ENCODE assay signal across 9 cellular contexts in the genomic region with DNA sequence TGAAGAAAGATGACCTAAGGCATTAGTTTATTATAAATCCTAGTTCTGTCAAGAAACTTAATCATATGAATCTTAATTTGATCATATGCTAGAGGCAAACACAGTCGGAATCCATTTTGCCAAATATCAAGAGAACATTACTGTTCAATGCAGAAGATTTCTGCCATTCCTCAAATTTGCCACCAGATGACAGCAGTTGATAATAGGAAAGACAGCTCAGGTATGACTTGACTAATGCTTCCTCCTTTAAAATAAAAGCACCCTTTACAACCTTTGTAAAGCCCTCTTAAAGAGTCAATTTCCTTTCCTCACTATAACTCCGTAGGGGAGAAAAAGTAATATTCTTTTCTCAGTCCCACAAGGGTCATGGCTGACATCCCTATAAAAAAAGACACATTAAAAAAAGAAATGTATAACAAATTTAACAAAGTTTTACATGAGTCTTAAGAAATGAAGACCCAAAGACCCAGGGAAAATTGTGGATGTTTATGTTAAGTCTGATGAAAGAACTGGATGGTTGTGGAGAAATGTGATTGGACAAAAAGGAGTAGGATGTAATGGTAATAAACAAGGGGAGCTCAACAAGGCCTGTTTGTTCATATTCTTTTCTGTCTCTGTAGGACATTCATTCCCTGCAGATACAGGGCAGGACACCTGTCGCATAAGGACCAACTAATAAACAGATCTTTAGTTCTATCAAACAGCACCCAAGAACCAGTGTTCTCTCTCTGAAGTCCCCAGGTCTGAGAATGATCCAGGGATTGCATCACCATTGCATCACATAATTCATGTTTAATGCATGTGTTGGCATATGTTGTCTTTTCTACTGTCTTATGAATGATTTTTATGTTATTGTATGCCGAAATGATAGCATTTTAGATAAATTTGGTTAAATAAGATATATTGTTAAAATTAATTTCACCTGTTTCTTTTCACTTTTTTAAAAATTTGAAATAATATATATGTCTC. TPM values are rescaled to one million over a fixed set of nuclear protein-coding genes. Genes with fewer than 3 reads are reported as not detected.
DNase-seq lines count a peak whose midpoint lies in the region; ATAC-seq, FAIRE-seq and TF ChIP-seq lines count a peak whose summit lies in the region.
"Had no signal": no experiment of that assay in that cellular context is flagged by ENCODE, and none has a peak within 500 bp of the region (broad histone marks: within the 10 kb centered on the region; RNA-seq: fewer than 3 reads in every experiment).

No MANE protein-coding gene starts in this region.

- H2AFZ ChIP-seq in Loucy (ENCODE audit: low read length), result peak overlapping the region; percentile 26; the same call in 1 of the 2 replicates

- H4K20me1 ChIP-seq in Loucy (ENCODE audit: insufficient read depth, low read length, poor library complexity, severe bottlenecking), result no peaks in the 10 kb centered on the region

- H3K4me2 ChIP-seq in Loucy (ENCODE audit: low read depth, low read length, poor library complexity, severe bottlenecking), result no peak overlapping the region

- no peaks in the 10 kb centered on the region for H3K36me3 ChIP-seq in Loucy (ENCODE audit: insufficient read depth, low read length)
- no peaks in the 10 kb centered on the region for H3K36me3 ChIP-seq in gastroesophageal sphincter

- CTCF ChIA-PET in activated CD4-positive, alpha-beta memory T cell treated with anti-CD3 and anti-CD28 coated beads for 36 hours (lab: Charles Lee), result interaction anchor here (0.9 to 5.5 kb wide), 21 partner anchors 10 to 263 kb away, joined by 3 to 120 read pairs (median 4); no protein-coding TSS in a partner anchor
- CTCF ChIA-PET in activated CD4-positive, alpha-beta memory T cell treated with anti-CD3 and anti-CD28 coated beads, Interleukin-2, amount 10 ng/mL, durations not matched to agents 7 days and 5 days (lab: Charles Lee), result interaction anchor here (0.7 to 4.0 kb wide), 8 partner anchors 13 to 122 kb away, joined by 3 to 51 read pairs (median 4); no protein-coding TSS in a partner anchor
- CTCF ChIA-PET in activated B cell treated with CpG ODN at 0.5 μM for 24 hours (lab: Charles Lee), result interaction anchor here (0.6 kb wide), 1 partner anchor 101 kb away, joined by 3 read pairs; no protein-coding TSS in a partner anchor

- H3K36me3 Mint-ChIP-seq in activated CD4-positive, alpha-beta memory T cell treated with anti-CD3 and anti-CD28 coated beads for 36 hours, result peaks cover 11% of the 10 kb centered on the region
- H3K36me3 Mint-ChIP-seq in activated CD4-positive, alpha-beta memory T cell treated with anti-CD3 and anti-CD28 coated beads, Interleukin-2, amount 10 ng/mL, durations not matched to agents 7 days and 5 days (ENCODE audit: low read depth), result peaks cover 4% of the 10 kb centered on the region
- H3K36me3 Mint-ChIP-seq in activated B cell treated with CpG ODN at 0.5 μM for 24 hours (ENCODE audit: low read depth), result no peaks in the 10 kb centered on the region

- no peak overlapping the region for H3K4me3 ChIP-seq in Loucy (ENCODE audit: low read length, poor library complexity, severe bottlenecking)
- H3K4me3 ChIP-seq in gastroesophageal sphincter, result no peak overlapping the region

- H3K9ac ChIP-seq in Loucy (ENCODE audit: low read depth, low read length, poor library complexity, severe bottlenecking), result no peak overlapping the region

- peak overlapping the region; percentile 60 for H3K27ac Mint-ChIP-seq in activated CD4-positive, alpha-beta memory T cell treated with anti-CD3 and anti-CD28 coated beads for 36 hours
- no peak overlapping the region for H3K27ac Mint-ChIP-seq in activated CD4-positive, alpha-beta memory T cell treated with anti-CD3 and anti-CD28 coated beads, Interleukin-2, amount 10 ng/mL, durations not matched to agents 7 days and 5 days
- no peak overlapping the region for H3K27ac Mint-ChIP-seq in activated B cell treated with CpG ODN at 0.5 μM for 24 hours
- H3K27ac Mint-ChIP-seq: dendritic cell treated with granulocyte-macrophage colony-stimulating factor and Interleukin-4, amounts not matched to agents 40 ng/mL and 50 ng/mL, for 4 days had no signal

- H3K27me3 Mint-ChIP-seq in activated CD4-positive, alpha-beta memory T cell treated with anti-CD3 and anti-CD28 coated beads for 36 hours, result peaks cover 30% of the 10 kb centered on the region
- H3K27me3 Mint-ChIP-seq in activated CD4-positive, alpha-beta memory T cell treated with anti-CD3 and anti-CD28 coated beads, Interleukin-2, amount 10 ng/mL, durations not matched to agents 7 days and 5 days, result peaks cover 45% of the 10 kb centered on the region
- peaks cover 12% of the 10 kb centered on the region for H3K27me3 Mint-ChIP-seq in activated B cell treated with CpG ODN at 0.5 μM for 24 hours
- H3K27me3 Mint-ChIP-seq: dendritic cell treated with granulocyte-macrophage colony-stimulating factor and Interleukin-4, amounts not matched to agents 40 ng/mL and 50 ng/mL, for 4 days had no signal

- POLR2A ChIA-PET in activated CD4-positive, alpha-beta memory T cell treated with anti-CD3 and anti-CD28 coated beads for 36 hours (lab: Charles Lee), result interaction anchor here (1.2 to 1.5 kb wide), 2 partner anchors 88 to 100 kb away, joined by 3 to 4 read pairs; no protein-coding TSS in a partner anchor
- POLR2A ChIA-PET in activated CD4-positive, alpha-beta memory T cell treated with anti-CD3 and anti-CD28 coated beads, Interleukin-2, amount 10 ng/mL, durations not matched to agents 7 days and 5 days (lab: Charles Lee), result interaction anchor here (1.1 to 1.5 kb wide), 2 partner anchors 101 to 500 kb away, joined by 3 to 8 read pairs; no protein-coding TSS in a partner anchor
- POLR2A ChIA-PET in activated B cell treated with CpG ODN at 0.5 μM for 24 hours (lab: Charles Lee), result no interaction called here

- WGBS in gastroesophageal sphincter (ENCODE audit: low coverage in 1 of 2), 2 donors, result 66 to 80% methylated on average over 3 to 4 of the region's 4 CpGs

- no peak overlapping the region for H3K27ac ChIP-seq in gastroesophageal sphincter

- peaks cover 44% of the 10 kb centered on the region for H3K4me1 Mint-ChIP-seq in activated CD4-positive, alpha-beta memory T cell treated with anti-CD3 and anti-CD28 coated beads for 36 hours (ENCODE audit: low read depth)
- peaks cover 19% of the 10 kb centered on the region for H3K4me1 Mint-ChIP-seq in activated CD4-positive, alpha-beta memory T cell treated with anti-CD3 and anti-CD28 coated beads, Interleukin-2, amount 10 ng/mL, durations not matched to agents 7 days and 5 days
- no peaks in the 10 kb centered on the region for H3K4me1 Mint-ChIP-seq in activated B cell treated with CpG ODN at 0.5 μM for 24 hours

- no peak for TF ChIP-seq EP300 in gastroesophageal sphincter (IDR thresholded peaks at IDR 0.05)

- no peaks in the 10 kb centered on the region for H3K79me2 ChIP-seq in Loucy (ENCODE audit: insufficient read depth, low read length)

- H3K9me3 Mint-ChIP-seq in activated CD4-positive, alpha-beta memory T cell treated with anti-CD3 and anti-CD28 coated beads for 36 hours, result peaks cover 15% of the 10 kb centered on the region
- H3K9me3 Mint-ChIP-seq in activated CD4-positive, alpha-beta memory T cell treated with anti-CD3 and anti-CD28 coated beads, Interleukin-2, amount 10 ng/mL, durations not matched to agents 7 days and 5 days, result peaks cover 8% of the 10 kb centered on the region
- peaks cover 13% of the 10 kb centered on the region for H3K9me3 Mint-ChIP-seq in activated B cell treated with CpG ODN at 0.5 μM for 24 hours
- H3K9me3 Mint-ChIP-seq: dendritic cell treated with granulocyte-macrophage colony-stimulating factor and Interleukin-4, amounts not matched to agents 40 ng/mL and 50 ng/mL, for 4 days had no signal

- intact Hi-C loops in activated CD4-positive, alpha-beta memory T cell treated with anti-CD3 and anti-CD28 coated beads for 36 hours (cut with micrococcal nuclease), result loop anchor here (1.0 kb wide), 8 partner anchors 50 to 500 kb away; a partner anchor contains a TSS
- intact Hi-C loops in activated B cell treated with CpG ODN at 0.5 μM for 24 hours (cut with micrococcal nuclease), result loop anchor here (1.0 to 2.0 kb wide), 3 partner anchors 100 to 500 kb away; no protein-coding TSS in a partner anchor

- no peak for TF ChIP-seq POLR2A in gastroesophageal sphincter (IDR thresholded peaks at IDR 0.05)

- no peak for DNase-seq in activated CD4-positive, alpha-beta memory T cell treated with anti-CD3 and anti-CD28 coated beads for 36 hours
- DNase-seq in activated CD4-positive, alpha-beta memory T cell treated with anti-CD3 and anti-CD28 coated beads, Interleukin-2, amount 10 ng/mL, durations not matched to agents 7 days and 5 days, result no peak
- DNase-seq in activated B cell treated with CpG ODN at 0.5 μM for 24 hours (no peak), SHP77 treated with DMSO at 0.1 percent for 48 hours (lab: John Stamatoyannopoulos, UW) (no peak)

- peaks cover 13% of the 10 kb centered on the region for H3K4me1 ChIP-seq in Loucy (ENCODE audit: insufficient read depth, low read length, poor library complexity, severe bottlenecking)
- H3K4me1 ChIP-seq in gastroesophageal sphincter, result no peaks in the 10 kb centered on the region

- H3K9me3 ChIP-seq in Loucy (ENCODE audit: insufficient read depth, low read depth, low read length) (no peaks in the 10 kb centered on the region), gastroesophageal sphincter (no peaks in the 10 kb centered on the region)

- no peak overlapping the region for H3K4me3 Mint-ChIP-seq in activated CD4-positive, alpha-beta memory T cell treated with anti-CD3 and anti-CD28 coated beads for 36 hours
- no peak overlapping the region for H3K4me3 Mint-ChIP-seq in activated CD4-positive, alpha-beta memory T cell treated with anti-CD3 and anti-CD28 coated beads, Interleukin-2, amount 10 ng/mL, durations not matched to agents 7 days and 5 days
- no peak overlapping the region for H3K4me3 Mint-ChIP-seq in activated B cell treated with CpG ODN at 0.5 μM for 24 hours
- H3K4me3 Mint-ChIP-seq: dendritic cell treated with granulocyte-macrophage colony-stimulating factor and Interleukin-4, amounts not matched to agents 40 ng/mL and 50 ng/mL, for 4 days had no signal

- H3K27me3 ChIP-seq in Loucy (ENCODE audit: insufficient read depth, low read length, poor library complexity, severe bottlenecking), result no peaks in the 10 kb centered on the region
- no peaks in the 10 kb centered on the region for H3K27me3 ChIP-seq in gastroesophageal sphincter

- no peaks in the 10 kb centered on the region for H3K9me2 ChIP-seq in Loucy (replicated peaks; ENCODE audit: low read depth, low read length)

- ATAC-seq in GM21717 (IDR thresholded peaks at IDR 0.05; ENCODE audit: unreplicated experiment) (peak; percentile 46), activated B cell treated with CpG ODN at 0.5 μM for 24 hours (ENCODE audit: low read depth) (peak; percentile 34), gastroesophageal sphincter (no peak)

- FAIRE-seq in islet of Langerhans (lab: Jason Lieb, UNC), result peak; percentile 95

- TF ChIP-seq CTCF in Loucy (conservative IDR thresholded peaks at IDR 0.05; ENCODE audit: low read length), result peak; percentile 97
- TF ChIP-seq CTCF in activated B cell treated with CpG ODN at 0.5 μM for 24 hours (IDR thresholded peaks at IDR 0.05), result no peak
- peak in 2 of 4 experiments; percentile 45 to 46 for TF ChIP-seq CTCF in gastroesophageal sphincter (IDR thresholded peaks at IDR 0.05)

- H3F3A ChIP-seq in Loucy (ENCODE audit: low read depth), result no peaks in the 10 kb centered on the region

RNA-seq across cellular contexts. Expression of a gene that starts 23.0 kb away (rescaled TPM):
- total RNA-seq in activated CD4-positive, alpha-beta memory T cell treated with anti-CD3 and anti-CD28 coated beads for 36 hours, result 10 to 100 TPM; 33.7 to 35.3 TPM
- 1 to 10 TPM; 5.5 to 6.2 TPM for total RNA-seq in activated CD4-positive, alpha-beta memory T cell treated with anti-CD3 and anti-CD28 coated beads, Interleukin-2, amount 10 ng/mL, durations not matched to agents 7 days and 5 days
- total RNA-seq in activated B cell treated with CpG ODN at 0.5 μM for 24 hours (not detected in 2 replicates), gastroesophageal sphincter (not detected)

Comparison
In these comparisons a context has a peak if more than half of its experiments do, and no peak if none do; other contexts are left out.
1. RNA of a gene that starts 23.0 kb away (total RNA-seq): 33.7 to 35.3 TPM in activated CD4-positive, alpha-beta memory T cell treated with anti-CD3 and anti-CD28 coated beads for 36 hours; 5.5 to 6.2 TPM in activated CD4-positive, alpha-beta memory T cell treated with anti-CD3 and anti-CD28 coated beads, Interleukin-2, amount 10 ng/mL, durations not matched to agents 7 days and 5 days, not detected in activated B cell treated with CpG ODN at 0.5 μM for 24 hours and not detected in gastroesophageal sphincter; every median in the first group is over 4 times any median in the second.